30 cellular contexts compared by ENCODE assay signal in the genomic region with DNA sequence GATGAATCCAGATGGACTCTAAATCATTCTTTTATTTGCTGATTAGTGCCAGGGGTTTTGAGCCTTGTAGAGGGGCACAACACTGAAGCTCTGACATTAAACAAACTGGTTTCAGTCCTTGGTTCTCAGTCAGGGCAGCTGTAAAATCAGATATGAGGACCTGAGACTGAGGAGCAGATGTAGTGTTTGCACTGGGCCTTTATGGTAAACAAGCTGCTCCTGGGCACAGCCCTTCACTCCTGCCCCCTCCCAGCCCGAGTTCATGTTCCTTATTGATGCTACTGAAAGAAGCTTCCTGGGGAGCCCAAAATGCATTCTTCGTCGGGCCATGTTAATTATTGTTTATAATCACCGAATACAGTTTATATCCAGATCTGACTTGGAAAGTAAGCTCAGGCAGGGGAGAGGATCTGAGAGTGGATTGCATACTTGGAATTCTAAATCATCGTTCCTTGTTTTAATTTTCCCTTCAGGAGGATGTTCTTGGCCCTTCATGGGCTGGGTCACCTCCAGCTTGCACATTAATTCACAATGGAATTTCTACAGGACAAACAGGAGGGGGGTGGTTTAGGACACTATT.
A peak's percentile ranks its signal among the peaks of the same experiment; 100 is the strongest.
DNase-seq lines count a peak whose midpoint lies in the region; ATAC-seq and TF ChIP-seq lines count a peak whose summit lies in the region.
"Had no signal": no experiment of that assay in that cellular context is flagged by ENCODE, and none has a peak within 500 bp of the region (broad histone marks: within the 10 kb centered on the region; RNA-seq: fewer than 3 reads in every experiment).

No MANE protein-coding gene starts in this region.

- DNase-seq in COLO668 (lab: John Stamatoyannopoulos, UW; ENCODE audit: unreplicated experiment) (peak; percentile 63), GM03348 (ENCODE audit: low spot score) (peak; percentile 44), NCI-H510A treated with DMSO at 0.1 percent for 48 hours (lab: John Stamatoyannopoulos, UW) (peak; percentile 89), ecto neural progenitor cell (ENCODE audit: low spot score) (peak; percentile 13), endodermal cell (no peak)
- DNase-seq in activated T-helper 2 cell treated with anti-CD3 and anti-CD28 coated beads, Interferon-gamma antibody, Interleukin-2, Interleukin-4, amounts not matched to agents 10 μg/mL and 5 μg/mL and 100 μg/mL, durations not matched to agents 14 hours and 24 hours and 36 hours (ENCODE audit: low spot score), result no peak
- DNase-seq: activated CD4-positive, alpha-beta T cell treated with anti-CD3 and anti-CD28 coated beads, Interleukin-2, amount 50 U/mL, for 48 hours; activated CD4-positive, CD25-positive, alpha-beta regulatory T cell treated with anti-CD3 and anti-CD28 coated beads, Interleukin-2, amount 50 U/mL, for 72 hours; activated CD8-positive, alpha-beta memory T cell treated with anti-CD3 and anti-CD28 coated beads, Interleukin-2, amount 50 U/mL, for 48 hours; activated naive CD4-positive, alpha-beta T cell treated with anti-CD3 and anti-CD28 coated beads for 36 hours; CD8-positive, alpha-beta T cell; DMS 273 treated with DMSO at 0.1 percent for 48 hours; hippocampal formation; NCI-H1694 treated with DMSO at 0.1 percent for 48 hours; NCI-H226; nephron progenitor cell; ovary; PC-9; stimulated activated CD4-positive, alpha-beta T cell treated with anti-CD3 and anti-CD28 coated beads, Interleukin-15, amount 100 ng/mL, for 24 hours; stimulated activated CD4-positive, alpha-beta T cell treated with anti-CD3 and anti-CD28 coated beads, Interleukin-4, amount 100 ng/mL, for 4 hours; T-helper 2 cell; tibial artery had no signal

- no peak for TF ChIP-seq CTCF in endodermal cell (conservative IDR thresholded peaks at IDR 0.05)

- H3K27ac Mint-ChIP-seq in activated T-helper 2 cell treated with anti-CD3 and anti-CD28 coated beads, Interferon-gamma antibody, Interleukin-2, Interleukin-4, amounts not matched to agents 10 μg/mL and 5 μg/mL and 100 μg/mL, durations not matched to agents 14 hours and 24 hours and 36 hours, result no peak overlapping the region
- H3K27ac Mint-ChIP-seq in endodermal cell, result no peak overlapping the region
- H3K27ac Mint-ChIP-seq: activated naive CD4-positive, alpha-beta T cell treated with anti-CD3 and anti-CD28 coated beads for 36 hours; activated T-helper 1 cell treated with anti-CD3 and anti-CD28 coated beads, Interleukin-12 subunit alpha, Interleukin-12 subunit beta, Interleukin-2, Interleukin-4 antibody, amounts not matched to agents 30 ng/mL and 10 ng/mL and 1 ng/mL, durations not matched to agents 14 hours and 24 hours and 36 hours; CD8-positive, alpha-beta T cell had no signal

- no peaks in the 10 kb centered on the region for H3K27me3 ChIP-seq in endodermal cell (ENCODE audit: control insufficient read depth, insufficient read depth, low read length, poor library complexity, severe bottlenecking)
- H3K27me3 ChIP-seq: gastroesophageal sphincter, ovary had no signal

- no peaks in the 10 kb centered on the region for H3K4me1 Mint-ChIP-seq in activated T-helper 2 cell treated with anti-CD3 and anti-CD28 coated beads, Interferon-gamma antibody, Interleukin-2, Interleukin-4, amounts not matched to agents 10 μg/mL and 5 μg/mL and 100 μg/mL, durations not matched to agents 14 hours and 24 hours and 36 hours (ENCODE audit: low read depth)
- H3K4me1 Mint-ChIP-seq in endodermal cell, result peaks cover 4% of the 10 kb centered on the region
- H3K4me1 Mint-ChIP-seq: brain had no signal

- H3K27ac ChIP-seq in endodermal cell (ENCODE audit: low read depth, low read length), result no peak overlapping the region
- H3K27ac ChIP-seq: gastroesophageal sphincter, ovary, PC-9, tibial artery had no signal

- no peak overlapping the region for H3K4me3 ChIP-seq in endodermal cell (ENCODE audit: low read length)
- H3K4me3 ChIP-seq: gastroesophageal sphincter, ovary, PC-9, tibial artery had no signal

- no peaks in the 10 kb centered on the region for H3K9me3 Mint-ChIP-seq in activated T-helper 2 cell treated with anti-CD3 and anti-CD28 coated beads, Interferon-gamma antibody, Interleukin-2, Interleukin-4, amounts not matched to agents 10 μg/mL and 5 μg/mL and 100 μg/mL, durations not matched to agents 14 hours and 24 hours and 36 hours
- no peaks in the 10 kb centered on the region for H3K9me3 Mint-ChIP-seq in endodermal cell
- H3K9me3 Mint-ChIP-seq: activated naive CD4-positive, alpha-beta T cell treated with anti-CD3 and anti-CD28 coated beads for 36 hours; CD8-positive, alpha-beta T cell had no signal

- no peaks in the 10 kb centered on the region for H3K36me3 Mint-ChIP-seq in activated T-helper 2 cell treated with anti-CD3 and anti-CD28 coated beads, Interferon-gamma antibody, Interleukin-2, Interleukin-4, amounts not matched to agents 10 μg/mL and 5 μg/mL and 100 μg/mL, durations not matched to agents 14 hours and 24 hours and 36 hours (ENCODE audit: low read depth)
- no peaks in the 10 kb centered on the region for H3K36me3 Mint-ChIP-seq in endodermal cell (ENCODE audit: low read depth)
- H3K36me3 Mint-ChIP-seq: brain; CD8-positive, alpha-beta T cell had no signal

- intact Hi-C loops in activated T-helper 2 cell treated with anti-CD3 and anti-CD28 coated beads, Interferon-gamma antibody, Interleukin-2, Interleukin-4, amounts not matched to agents 10 μg/mL and 5 μg/mL and 100 μg/mL, durations not matched to agents 14 hours and 24 hours and 36 hours (cut with micrococcal nuclease), result no loop called here

- 89 to 100% methylated on average over 1 to 5 of the region's 5 CpGs for WGBS in endodermal cell (ENCODE audit: insufficient coverage in 1 of 2, insufficient read length in 1 of 2), 2 experiments

- ATAC-seq in GM18907 (IDR thresholded peaks at IDR 0.05; ENCODE audit: unreplicated experiment) (no peak), GM19023 (IDR thresholded peaks at IDR 0.05; ENCODE audit: unreplicated experiment) (no peak)
- ATAC-seq: CD8-positive, alpha-beta T cell; gastroesophageal sphincter; HCT116; Right ventricle myocardium inferior had no signal

- H3K27me3 Mint-ChIP-seq in activated T-helper 2 cell treated with anti-CD3 and anti-CD28 coated beads, Interferon-gamma antibody, Interleukin-2, Interleukin-4, amounts not matched to agents 10 μg/mL and 5 μg/mL and 100 μg/mL, durations not matched to agents 14 hours and 24 hours and 36 hours (ENCODE audit: low read depth), result no peaks in the 10 kb centered on the region
- H3K27me3 Mint-ChIP-seq in endodermal cell (ENCODE audit: insufficient read depth), result peaks cover 6% of the 10 kb centered on the region
- H3K27me3 Mint-ChIP-seq: B cell had no signal

- no peak overlapping the region for H3K4me3 Mint-ChIP-seq in activated T-helper 2 cell treated with anti-CD3 and anti-CD28 coated beads, Interferon-gamma antibody, Interleukin-2, Interleukin-4, amounts not matched to agents 10 μg/mL and 5 μg/mL and 100 μg/mL, durations not matched to agents 14 hours and 24 hours and 36 hours (ENCODE audit: low read depth)
- H3K4me3 Mint-ChIP-seq in endodermal cell, result no peak overlapping the region
- H3K4me3 Mint-ChIP-seq: activated naive CD4-positive, alpha-beta T cell treated with anti-CD3 and anti-CD28 coated beads for 36 hours; activated T-helper 1 cell treated with anti-CD3 and anti-CD28 coated beads, Interleukin-12 subunit alpha, Interleukin-12 subunit beta, Interleukin-2, Interleukin-4 antibody, amounts not matched to agents 30 ng/mL and 10 ng/mL and 1 ng/mL, durations not matched to agents 14 hours and 24 hours and 36 hours; brain; CD8-positive, alpha-beta T cell; nephron progenitor cell had no signal

- H3K4me1 ChIP-seq in endodermal cell (ENCODE audit: control insufficient read depth, insufficient read depth, low read length), result peaks cover 2% of the 10 kb centered on the region
- H3K4me1 ChIP-seq: tibial artery had no signal

- H3K9me3 ChIP-seq in endodermal cell (ENCODE audit: control insufficient read depth, low read length), result no peaks in the 10 kb centered on the region
- H3K9me3 ChIP-seq: gastroesophageal sphincter, ovary, tibial artery had no signal

- H3K9ac ChIP-seq in endodermal cell (ENCODE audit: extremely low read depth, low read length, poor library complexity, severe bottlenecking), result no peak overlapping the region

- H3K36me3 ChIP-seq in endodermal cell (ENCODE audit: control insufficient read depth, insufficient read depth, low read length), result no peaks in the 10 kb centered on the region
- H3K36me3 ChIP-seq: gastroesophageal sphincter, ovary, tibial artery had no signal

Comparison
In these comparisons a context has a peak if more than half of its experiments do, and no peak if none do; other contexts are left out.
1. DNase-seq: peak in COLO668 (single experiment), GM03348 (single experiment), NCI-H510A treated with DMSO at 0.1 percent for 48 hours (single experiment) and ecto neural progenitor cell (single experiment); none in activated T-helper 2 cell treated with anti-CD3 and anti-CD28 coated beads, Interferon-gamma antibody, Interleukin-2, Interleukin-4, amounts not matched to agents 10 μg/mL and 5 μg/mL and 100 μg/mL, durations not matched to agents 14 hours and 24 hours and 36 hours (single experiment) and endodermal cell (single experiment).